In the genomic region with DNA sequence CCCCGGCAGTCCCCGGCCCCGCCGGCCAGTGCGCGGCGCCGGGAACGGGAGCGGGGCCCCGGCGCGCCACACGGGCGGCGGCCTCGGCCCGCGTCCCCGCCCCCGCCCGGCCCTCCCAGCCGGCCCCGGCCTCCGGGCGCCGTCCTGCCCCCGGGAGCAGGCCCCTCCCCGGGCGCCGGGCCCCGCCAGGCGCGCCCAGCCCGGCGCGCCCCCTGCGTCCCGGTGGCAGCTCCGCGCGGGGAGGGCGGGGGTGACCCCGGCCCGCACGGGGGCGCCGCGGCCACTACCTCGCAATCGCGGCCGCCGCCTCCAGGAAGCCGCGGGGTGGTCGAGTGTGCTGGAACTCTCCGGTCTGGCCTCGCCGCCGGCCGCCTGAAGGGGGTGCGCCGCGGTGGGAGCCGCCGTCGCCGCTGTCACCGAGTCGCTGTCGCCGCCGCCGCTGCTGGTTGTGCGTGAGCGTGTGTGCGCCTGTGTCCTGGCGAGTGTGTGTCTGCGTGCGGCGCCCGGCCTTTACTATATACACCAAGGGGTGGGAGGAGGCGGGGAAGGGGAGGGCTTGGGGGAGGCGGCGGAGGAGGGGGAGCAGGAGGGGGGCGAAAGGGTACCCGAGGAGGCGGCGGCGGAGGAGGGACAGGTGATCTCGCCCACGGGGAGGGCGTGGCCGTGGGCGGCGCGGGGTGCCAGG, we compare ENCODE assay signal across 8 cellular contexts. TPM values are rescaled to one million over a fixed set of nuclear protein-coding genes. Genes with fewer than 3 reads are reported as not detected.
DNase-seq lines count a peak whose midpoint lies in the region; ATAC-seq and TF ChIP-seq lines count a peak whose summit lies in the region.

A gene (minus strand): TSS at position 488 of the 685 bp plus-strand sequence. CDS start 59,288 bp downstream, outside the sequence.

- no peaks in the 10 kb centered on the region for H3K9me3 Mint-ChIP-seq in central memory CD8-positive, alpha-beta T cell
- no peaks in the 10 kb centered on the region for H3K9me3 Mint-ChIP-seq in memory B cell

- H3K4me3 ChIP-seq in RWPE2 (ENCODE audit: severe bottlenecking) (peak within 1 kb of the TSS; percentile 35), stomach (peak within 1 kb of the TSS; percentile 56 to 67 (median 60))

- H3K27me3 ChIP-seq in RWPE2 (ENCODE audit: insufficient read depth, poor library complexity, severe bottlenecking) (peaks cover 24% of the 10 kb centered on the region), stomach (peaks cover 0 to 12% (median 11%) of the 10 kb centered on the region in 3 donors)

- 0 to 32% (median 7%) methylated on average over 12 to 75 of the region's 98 CpGs for WGBS in stomach, 5 donors

- H3K27me3 Mint-ChIP-seq in central memory CD8-positive, alpha-beta T cell: peaks cover 49% of the 10 kb centered on the region
- peaks cover 18% of the 10 kb centered on the region for H3K27me3 Mint-ChIP-seq in memory B cell

- TF ChIP-seq EP300 in stomach (IDR thresholded peaks at IDR 0.05): no peak

- DNase-seq in ELF-1 (ENCODE audit: low read depth, low spot score) (peak; percentile 37), RWPE2 (ENCODE audit: low spot score) (no peak), memory B cell (ENCODE audit: low spot score in 2 of 2) (no peak), stomach (peak; percentile 59), CD1c-positive myeloid dendritic cell (ENCODE audit: extremely low spot score) (no peak), SHP77 treated with DMSO at 0.1 percent for 48 hours (lab: John Stamatoyannopoulos, UW) (no peak)
- no peak for DNase-seq in central memory CD8-positive, alpha-beta T cell (ENCODE audit: low spot score in 2 of 2)

- no peaks in the 10 kb centered on the region for H3K36me3 ChIP-seq in RWPE2 (ENCODE audit: low read depth)
- no peaks in the 10 kb centered on the region for H3K36me3 ChIP-seq in stomach

- H3K27ac Mint-ChIP-seq in central memory CD8-positive, alpha-beta T cell (ENCODE audit: low read depth): no peak within 1 kb of the TSS
- H3K27ac Mint-ChIP-seq in memory B cell: no peak within 1 kb of the TSS

- H3K4me3 Mint-ChIP-seq in central memory CD8-positive, alpha-beta T cell: peak within 1 kb of the TSS; percentile 56
- peak within 1 kb of the TSS; percentile 8 for H3K4me3 Mint-ChIP-seq in memory B cell

- intact Hi-C loops in stomach (cut with DNase I; ENCODE audit: low total_unique reads): no loop called here

- H3K4me1 ChIP-seq in RWPE2 (ENCODE audit: insufficient read depth, poor library complexity, severe bottlenecking) (no peaks in the 10 kb centered on the region), stomach (no peaks in the 10 kb centered on the region)

- H3K27ac ChIP-seq in RWPE2 (ENCODE audit: poor library complexity, severe bottlenecking) (no peak within 1 kb of the TSS), stomach (peak within 1 kb of the TSS; percentile 71 to 82 (median 81))

- no peaks in the 10 kb centered on the region for H3K9me3 ChIP-seq in RWPE2 (ENCODE audit: severe bottlenecking)
- no peaks in the 10 kb centered on the region for H3K9me3 ChIP-seq in stomach

- TF ChIP-seq CTCF in RWPE2 (IDR thresholded peaks at IDR 0.05; ENCODE audit: poor library complexity, severe bottlenecking): no peak
- no peak for TF ChIP-seq CTCF in stomach (IDR thresholded peaks at IDR 0.05)

- no peaks in the 10 kb centered on the region for H3K4me1 Mint-ChIP-seq in central memory CD8-positive, alpha-beta T cell
- H3K4me1 Mint-ChIP-seq in memory B cell: no peaks in the 10 kb centered on the region

- peak; percentile 21; the same call in 2 of the 3 replicates for ATAC-seq in RWPE2 (ENCODE audit: low read depth)
- no peak for ATAC-seq in central memory CD8-positive, alpha-beta T cell (replicated peaks; ENCODE audit: extremely low read depth, poor library complexity, severe bottlenecking)
- no peak for ATAC-seq in memory B cell (ENCODE audit: low read depth)
- ATAC-seq in HG03442 (IDR thresholded peaks at IDR 0.05; ENCODE audit: unreplicated experiment): no peak

- no peak for TF ChIP-seq POLR2A in stomach (IDR thresholded peaks at IDR 0.05)

- H3K36me3 Mint-ChIP-seq in central memory CD8-positive, alpha-beta T cell (ENCODE audit: insufficient read depth): no peaks in the 10 kb centered on the region
- H3K36me3 Mint-ChIP-seq in memory B cell: no peaks in the 10 kb centered on the region

RNA-seq across cellular contexts. Expression of the gene that starts here (rescaled TPM):
- total RNA-seq in stomach: 10 to 100 TPM in 2 of 5 donors, 1 to 10 TPM in 3; 2.2 to 29.8 (median 4.1) TPM
- polyA plus RNA-seq in stomach: 10 to 100 TPM; 11.5 to 34.5 (median 30.1) TPM

Comparison
In these comparisons a context has a peak if more than half of its experiments do, and no peak if none do; other contexts are left out.
1. DNase-seq: peak in ELF-1 (single experiment) and stomach (single experiment); none in RWPE2 (single experiment), central memory CD8-positive, alpha-beta T cell (0 of 2), memory B cell (0 of 2), CD1c-positive myeloid dendritic cell (single experiment) and SHP77 treated with DMSO at 0.1 percent for 48 hours (single experiment).